In genomic region chr1:2279210-2279639, GRCh38 we compare ENCODE assay signal across 1 cellular context.
TF ChIP-seq lines count a peak whose summit lies in the region.

No MANE protein-coding gene starts in this region.

TF ChIP-seq in WTC11, 78 proteins besides CTCF, POLR2A, EP300 and RAD21 (continued from another document and continues in another):
- TF ChIP-seq EMX1 (CRISPR knock-in tag; IDR thresholded peaks at IDR 0.05) (no peak), GRHL2 (CRISPR knock-in tag; IDR thresholded peaks at IDR 0.05; ENCODE audit: insufficient replicate concordance, severe bottlenecking) (no peak), ZSCAN18 (CRISPR knock-in tag; IDR thresholded peaks at IDR 0.05) (no peak), ZNF138 (CRISPR knock-in tag; conservative IDR thresholded peaks at IDR 0.05) (no peak), TEAD1 (CRISPR knock-in tag; IDR thresholded peaks at IDR 0.05) (peak; percentile 97; the same call in 1 of the 2 replicates), ZNF121 (CRISPR knock-in tag; IDR thresholded peaks at IDR 0.05) (no peak), PRRX2 (CRISPR knock-in tag; IDR thresholded peaks at IDR 0.05) (no peak), ZBTB21 (CRISPR knock-in tag; IDR thresholded peaks at IDR 0.05; ENCODE audit: borderline replicate concordance) (peak; percentile 79; the same call in 1 of the 2 replicates), AR (CRISPR knock-in tag; IDR thresholded peaks at IDR 0.05) (no peak), NR2C2 (CRISPR knock-in tag; IDR thresholded peaks at IDR 0.05) (no peak), MXD4 (CRISPR knock-in tag; IDR thresholded peaks at IDR 0.05; ENCODE audit: borderline replicate concordance) (no peak), ZNF425 (CRISPR knock-in tag; conservative IDR thresholded peaks at IDR 0.05) (no peak), ATF2 (CRISPR knock-in tag; IDR thresholded peaks at IDR 0.05; ENCODE audit: borderline replicate concordance, low read depth) (no peak), CBFB (CRISPR knock-in tag; IDR thresholded peaks at IDR 0.05; ENCODE audit: low read depth) (peak; percentile 73; the same call in 1 of the 2 replicates), ZNF317 (CRISPR knock-in tag; IDR thresholded peaks at IDR 0.05; ENCODE audit: borderline replicate concordance, low read depth) (no peak), JUN (CRISPR knock-in tag; IDR thresholded peaks at IDR 0.05) (no peak), ZNF263 (CRISPR knock-in tag; IDR thresholded peaks at IDR 0.05; ENCODE audit: low read depth) (no peak), RELA (CRISPR knock-in tag; IDR thresholded peaks at IDR 0.05; ENCODE audit: borderline replicate concordance) (no peak), AFF4 (CRISPR knock-in tag; IDR thresholded peaks at IDR 0.05; ENCODE audit: borderline replicate concordance) (peak; percentile 32; the same call in 1 of the 2 replicates), ATF6 (CRISPR knock-in tag; IDR thresholded peaks at IDR 0.05) (no peak), KAT7 (CRISPR knock-in tag; IDR thresholded peaks at IDR 0.05; ENCODE audit: borderline replicate concordance) (no peak), SMAD3 (CRISPR knock-in tag; IDR thresholded peaks at IDR 0.05; ENCODE audit: borderline replicate concordance) (no peak; the same call in 1 of the 2 replicates), USF1 (CRISPR knock-in tag; IDR thresholded peaks at IDR 0.05) (no peak), HMGA2 (CRISPR knock-in tag; IDR thresholded peaks at IDR 0.05) (no peak), ZNF219 (CRISPR knock-in tag; IDR thresholded peaks at IDR 0.05; ENCODE audit: borderline replicate concordance) (no peak; the same call in 1 of the 2 replicates), SP1 (CRISPR knock-in tag; conservative IDR thresholded peaks at IDR 0.05) (peak; percentile 90), ESRRA (CRISPR knock-in tag; IDR thresholded peaks at IDR 0.05; ENCODE audit: borderline replicate concordance) (no peak), ETV6 (CRISPR knock-in tag; IDR thresholded peaks at IDR 0.05) (peak; percentile 85), ZBTB43 (CRISPR knock-in tag; IDR thresholded peaks at IDR 0.05) (peak; percentile 24; the same call in 1 of the 2 replicates), ATF1 (CRISPR knock-in tag; IDR thresholded peaks at IDR 0.05) (no peak), HMGXB4 (CRISPR knock-in tag; IDR thresholded peaks at IDR 0.05) (no peak), IRF1 (CRISPR knock-in tag; IDR thresholded peaks at IDR 0.05) (no peak), PREB (CRISPR knock-in tag; IDR thresholded peaks at IDR 0.05; ENCODE audit: borderline replicate concordance) (no peak), OVOL2 (CRISPR knock-in tag; IDR thresholded peaks at IDR 0.05; ENCODE audit: borderline replicate concordance) (no peak), NR1H2 (CRISPR knock-in tag; IDR thresholded peaks at IDR 0.05) (no peak)
